In the genomic region with DNA sequence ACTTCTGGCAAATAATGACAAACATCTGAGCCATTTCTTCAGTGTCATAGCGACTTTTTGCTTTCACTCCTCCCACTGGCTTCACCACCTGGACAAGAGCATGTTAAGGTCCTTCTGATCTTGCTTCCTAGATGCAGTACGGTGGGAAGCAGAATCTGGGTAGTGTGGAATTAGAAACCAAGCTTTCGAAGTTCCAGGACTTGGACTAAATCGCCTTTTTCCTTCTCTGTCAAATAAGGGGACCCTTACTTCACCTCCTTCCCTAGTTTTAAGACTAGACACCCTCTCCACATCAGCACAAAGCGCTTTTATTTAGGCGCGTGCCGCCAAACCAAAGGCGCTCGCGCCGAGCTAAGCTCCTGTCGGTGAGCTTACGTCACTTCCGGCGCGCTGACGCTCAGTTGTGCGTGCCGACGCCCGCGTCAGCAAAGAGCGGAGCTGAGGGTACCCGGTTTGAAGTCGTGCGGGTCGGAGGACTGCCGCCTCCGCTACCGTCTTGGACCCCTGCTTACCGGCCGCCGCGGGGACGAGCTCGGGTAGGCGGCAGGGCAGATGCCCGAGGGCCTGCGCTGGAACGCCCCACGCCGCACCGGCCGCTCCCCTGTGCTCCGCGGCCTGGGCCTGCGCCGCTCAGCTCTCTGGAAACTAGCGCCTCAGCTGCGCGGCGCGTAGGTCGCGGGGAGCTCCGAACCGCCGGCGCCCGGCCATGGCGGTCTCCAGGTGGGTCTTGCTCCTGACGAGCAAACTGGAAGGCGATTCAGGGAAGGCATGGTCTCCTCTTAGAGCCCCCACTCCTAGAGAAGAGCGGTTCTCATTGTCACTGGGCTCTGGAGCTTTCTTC, we compare ENCODE assay signal across 8 cellular contexts. TPM values are rescaled to one million over a fixed set of nuclear protein-coding genes. Genes with fewer than 3 reads are reported as not detected.
DNase-seq lines count a peak whose midpoint lies in the region; ATAC-seq and TF ChIP-seq lines count a peak whose summit lies in the region.

BTAF1 (plus strand) TSS at position 400 of the 841 bp plus-strand sequence; CDS start at position 707, 307 bp downstream.

- POLR2A ChIA-PET in PC-3 (lab: Charles Lee; ENCODE audit: unreplicated experiment), result interaction anchor here (0.5 to 0.6 kb wide), 5 partner anchors 9 to 924 kb away, joined by 3 to 4 read pairs (median 3); partner anchors contain the start of gene TNKS2

- H3F3A ChIP-seq in PC-3 (ENCODE audit: low read length, unreplicated experiment), result no peaks in the 10 kb centered on the region

- peak within 1 kb of the TSS; percentile 92 for H3K4me3 Mint-ChIP-seq in activated T-cell treated with anti-CD3 and anti-CD28 coated beads, Interleukin-2, amount 50 U/mL, for 24 hours

- H3K4me1 ChIP-seq in PC-3 (ENCODE audit: insufficient read depth, low read length) (peaks cover 16% of the 10 kb centered on the region; the same call in 1 of the 2 replicates), esophagus (ENCODE audit: control insufficient read depth in 2 of 2, insufficient read depth in 2 of 2, low read length in 1 of 2) (no peaks in the 10 kb centered on the region), mucosa of stomach (ENCODE audit: control insufficient read depth, insufficient read depth, low read length) (peaks cover 5% of the 10 kb centered on the region)

- peaks cover 50% of the 10 kb centered on the region for H3K79me2 ChIP-seq in PC-3 (ENCODE audit: low read length)

- WGBS in esophagus, 2 donors, result 0% methylated on average over 65 of the region's 65 CpGs

- H3K27ac ChIP-seq in PC-3 (ENCODE audit: low read length) (peak within 1 kb of the TSS; percentile 79), esophagus (ENCODE audit: low read depth in 2 of 2, low read length in 1 of 2) (peak within 1 kb of the TSS; percentile 97 to 100)

- H3K36me3 ChIP-seq in PC-3 (ENCODE audit: low read depth, low read length) (peaks cover 7% of the 10 kb centered on the region; the same call in 1 of the 2 replicates), esophagus (ENCODE audit: control insufficient read depth in 2 of 2, insufficient read depth in 2 of 2, low read length in 1 of 2) (no peaks in the 10 kb centered on the region), mucosa of stomach (ENCODE audit: control insufficient read depth, insufficient read depth, low read length) (no peaks in the 10 kb centered on the region)

- H3K27ac Mint-ChIP-seq in activated T-cell treated with anti-CD3 and anti-CD28 coated beads, Interleukin-2, amount 50 U/mL, for 24 hours, result peak within 1 kb of the TSS; percentile 99

- BruUV-seq in PC-3 (replicated peaks; lab: Mats Ljungman, UMichigan), result TSS peak; percentile 97

- H4K20me1 ChIP-seq in PC-3 (ENCODE audit: low read length), result peaks cover 22% of the 10 kb centered on the region; the same call in 1 of the 2 replicates

- H3K27me3 Mint-ChIP-seq in activated T-cell treated with anti-CD3 and anti-CD28 coated beads, Interleukin-2, amount 50 U/mL, for 24 hours, result peaks cover 3% of the 10 kb centered on the region

- H3K9me3 Mint-ChIP-seq in activated T-cell treated with anti-CD3 and anti-CD28 coated beads, Interleukin-2, amount 50 U/mL, for 24 hours, result no peaks in the 10 kb centered on the region

- CTCF ChIA-PET in PC-3 (lab: Charles Lee), result interaction anchor here (0.6 kb wide), 1 partner anchor 53 kb away, joined by 3 read pairs; no protein-coding TSS in a partner anchor

- ATAC-seq in GM21515 (IDR thresholded peaks at IDR 0.05; ENCODE audit: unreplicated experiment) (peak; percentile 97), PC-3 (peak; percentile 97)

- peaks cover 40% of the 10 kb centered on the region for H3K36me3 Mint-ChIP-seq in activated T-cell treated with anti-CD3 and anti-CD28 coated beads, Interleukin-2, amount 50 U/mL, for 24 hours (ENCODE audit: low read depth)

- H3K9me3 ChIP-seq in PC-3 (ENCODE audit: low read length) (no peaks in the 10 kb centered on the region), esophagus (ENCODE audit: control insufficient read depth in 2 of 2, insufficient read depth in 1 of 2, low read depth in 1 of 2, low read length in 1 of 2) (no peaks in the 10 kb centered on the region), mucosa of stomach (ENCODE audit: control insufficient read depth, low read length) (no peaks in the 10 kb centered on the region)

- DNase-seq in DMS 273 treated with DMSO at 0.1 percent for 48 hours (lab: John Stamatoyannopoulos, UW) (peak; percentile 76), HuH-7 (ENCODE audit: low spot score) (peak; percentile 74), PC-3 (peak; percentile 91)
- peak; percentile 94 for DNase-seq in activated T-cell treated with anti-CD3 and anti-CD28 coated beads, Interleukin-2, amount 50 U/mL, for 24 hours
- peak; percentile 82 for DNase-seq in stimulated activated CD8-positive, alpha-beta memory T cell treated with anti-CD3 and anti-CD28 coated beads, Interleukin-7, amount 100 ng/mL, for 24 hours (ENCODE audit: low read depth)

- H3K4me2 ChIP-seq in PC-3 (ENCODE audit: low read length), result peak within 1 kb of the TSS; percentile 89

- H3K27me3 ChIP-seq in PC-3 (ENCODE audit: low read length), result no peaks in the 10 kb centered on the region
- H3K27me3 ChIP-seq in esophagus (ENCODE audit: control insufficient read depth in 1 of 2, insufficient read depth in 2 of 2, low read length in 2 of 2), result no peaks in the 10 kb centered on the region
- no peaks in the 10 kb centered on the region for H3K27me3 ChIP-seq in mucosa of stomach (ENCODE audit: control insufficient read depth, insufficient read depth, low read length)

- H3K9me2 ChIP-seq in PC-3 (replicated peaks; ENCODE audit: low read length), result no peaks in the 10 kb centered on the region

- H3K4me3 ChIP-seq in PC-3 (ENCODE audit: low read length) (peak within 1 kb of the TSS; percentile 95), esophagus (ENCODE audit: low read depth in 1 of 2, low read length in 2 of 2) (peak within 1 kb of the TSS; percentile 90 to 97), mucosa of stomach (ENCODE audit: low read length) (peak within 1 kb of the TSS; percentile 96)

- peaks cover 41% of the 10 kb centered on the region for H3K4me1 Mint-ChIP-seq in activated T-cell treated with anti-CD3 and anti-CD28 coated beads, Interleukin-2, amount 50 U/mL, for 24 hours (ENCODE audit: low read depth)

- H3K9ac ChIP-seq in PC-3 (ENCODE audit: low read length), result peak within 1 kb of the TSS; percentile 88
- H3K9ac ChIP-seq in mucosa of stomach (ENCODE audit: low read length), result peak within 1 kb of the TSS; percentile 99

- no peak for TF ChIP-seq CTCF in PC-3 (conservative IDR thresholded peaks at IDR 0.05; ENCODE audit: low read depth, low read length)

- intact Hi-C loops in PC-3 (cut with micrococcal nuclease), result no loop called here

- peak within 1 kb of the TSS; percentile 91 for H2AFZ ChIP-seq in PC-3 (ENCODE audit: low read length)

RNA-seq across cellular contexts. Expression of gene BTAF1, which starts in this region (rescaled TPM):
- total RNA-seq in PC-3 (2014; rRNA removed), result 22.9 and 27.6 TPM in 2 replicates
- polyA plus RNA-seq in esophagus, result 10 to 100 TPM; 12.9 to 13.2 TPM

Comparison
In these comparisons a context has a peak if more than half of its experiments do, and no peak if none do; other contexts are left out.
1. Peak in every context shown above with its lines: DNase-seq, ATAC-seq, H3K4me3 ChIP-seq and H3K27ac ChIP-seq.